In genomic region chr11:114168691-114169090, GRCh38 we compare ENCODE assay signal across 9 cellular contexts.
DNase-seq lines count a peak whose midpoint lies in the region; ATAC-seq and TF ChIP-seq lines count a peak whose summit lies in the region.
"Had no signal": no experiment of that assay in that cellular context is flagged by ENCODE, and none has a peak within 500 bp of the region (broad histone marks: within the 10 kb centered on the region; RNA-seq: fewer than 3 reads in every experiment).

No MANE protein-coding gene starts in this region.

- no peak for TF ChIP-seq POLR2A in spleen (IDR thresholded peaks at IDR 0.05)

- H3K27ac ChIP-seq in DOHH2 (ENCODE audit: low read depth, low read length) (no peak overlapping the region), right atrium auricular region (peak overlapping the region; percentile 99), spleen (peak overlapping the region in 5 of 8 donors; percentile 85 to 92 (median 89))

- TF ChIP-seq CTCF in DOHH2 (IDR thresholded peaks at IDR 0.05; ENCODE audit: low read depth, low read length, poor library complexity, severe bottlenecking) (no peak), right atrium auricular region (IDR thresholded peaks at IDR 0.05) (no peak), spleen (IDR thresholded peaks at IDR 0.05 in 8 of 11, conservative IDR thresholded peaks at IDR 0.05 in 3 of 11) (no peak)

- H4K20me1 ChIP-seq in DOHH2 (ENCODE audit: control insufficient read depth, insufficient read depth, low read depth, low read length), result no peaks in the 10 kb centered on the region

- H3K9me3 ChIP-seq in DOHH2 (ENCODE audit: control insufficient read depth, insufficient read depth, low read length), result no peaks in the 10 kb centered on the region
- H3K9me3 ChIP-seq in right atrium auricular region, result no peaks in the 10 kb centered on the region
- H3K9me3 ChIP-seq in spleen, result no peaks in the 10 kb centered on the region

- H3K36me3 ChIP-seq in DOHH2 (ENCODE audit: control insufficient read depth, low read length) (no peaks in the 10 kb centered on the region), right atrium auricular region (peaks cover 6% of the 10 kb centered on the region), spleen (peaks cover 0 to 8% (median 0%) of the 10 kb centered on the region in 6 donors)

- DNase-seq in NCI-H774 (lab: John Stamatoyannopoulos, UW) (peak; percentile 45), right atrium auricular region (ENCODE audit: low spot score) (no peak), spleen (no peak), SHP77 treated with DMSO at 0.1 percent for 48 hours (lab: John Stamatoyannopoulos, UW) (no peak)
- DNase-seq: activated CD4-positive, CD25-positive, alpha-beta regulatory T cell; amniotic stem cell had no signal

- H3F3A ChIP-seq in DOHH2 (ENCODE audit: control insufficient read depth, insufficient read depth), result peaks cover 3% of the 10 kb centered on the region

- intact Hi-C loops in spleen (cut with DNase I; ENCODE audit: low total_unique reads), result no loop called here

- no peak overlapping the region for H3K4me3 ChIP-seq in DOHH2 (ENCODE audit: low read length)
- H3K4me3 ChIP-seq in right atrium auricular region, result no peak overlapping the region
- no peak overlapping the region for H3K4me3 ChIP-seq in spleen

- H3K27me3 ChIP-seq in DOHH2 (ENCODE audit: control insufficient read depth, low read length), result no peaks in the 10 kb centered on the region
- H3K27me3 ChIP-seq in right atrium auricular region, result no peaks in the 10 kb centered on the region
- H3K27me3 ChIP-seq in spleen (replicated peaks in 1 of 7), result no peaks in the 10 kb centered on the region

- H3K4me2 ChIP-seq in DOHH2 (ENCODE audit: low read length), result peak overlapping the region; percentile 67

- 46 to 71% (median 64%) methylated on average over 1 of the region's 1 CpG for WGBS in spleen, 5 donors

- H3K79me2 ChIP-seq in DOHH2 (ENCODE audit: control insufficient read depth, low read length), result no peaks in the 10 kb centered on the region

- H3K4me1 ChIP-seq in DOHH2 (ENCODE audit: control insufficient read depth, low read length) (peaks cover 80% of the 10 kb centered on the region), right atrium auricular region (peaks cover 2 to 98% of the 10 kb centered on the region in 2 donors), spleen (peaks cover 71 to 100% (median 99%) of the 10 kb centered on the region in 6 donors)

- ATAC-seq in GM18873 (IDR thresholded peaks at IDR 0.05; ENCODE audit: low FRiP score, unreplicated experiment), result no peak
- ATAC-seq in GM21737 (IDR thresholded peaks at IDR 0.05; ENCODE audit: unreplicated experiment), result no peak

- no peaks in the 10 kb centered on the region for H3K9me2 ChIP-seq in DOHH2 (replicated peaks; ENCODE audit: control insufficient read depth, low read length)
